ENCODE assay signal across 8 cellular contexts in genomic region chr5:176573564-176574296, GRCh38. TPM values are rescaled to one million over a fixed set of nuclear protein-coding genes. Genes with fewer than 3 reads are reported as not detected.
DNase-seq lines count a peak whose midpoint lies in the region; TF ChIP-seq lines count a peak whose summit lies in the region.

No MANE protein-coding gene starts in this region.

- H3K36me3 ChIP-seq in fibroblast of lung (ENCODE audit: control insufficient read depth, insufficient read depth, low read length), result no peaks in the 10 kb centered on the region
- H3K36me3 ChIP-seq in neuronal stem cell (replicated peaks in 1 of 2; ENCODE audit: control insufficient read depth in 2 of 2, insufficient read depth in 2 of 2, low read length in 2 of 2), result no peaks in the 10 kb centered on the region

- H2BK20ac ChIP-seq in H9 (ENCODE audit: low read depth, low read length, poor library complexity, severe bottlenecking), result no peak overlapping the region

- no peak overlapping the region for H3K4me3 Mint-ChIP-seq in H9
- H3K4me3 Mint-ChIP-seq in activated T-cell treated with anti-CD3 and anti-CD28 coated beads, Interleukin-2, amount 50 U/mL, for 24 hours, result no peak overlapping the region

- no peaks in the 10 kb centered on the region for H3K9me3 Mint-ChIP-seq in H9
- no peaks in the 10 kb centered on the region for H3K9me3 Mint-ChIP-seq in activated T-cell treated with anti-CD3 and anti-CD28 coated beads, Interleukin-2, amount 50 U/mL, for 24 hours

- H3K79me2 ChIP-seq in H9 (ENCODE audit: insufficient read depth, low read length) (no peaks in the 10 kb centered on the region), fibroblast of lung (ENCODE audit: control insufficient read depth, insufficient read depth, low read length) (no peaks in the 10 kb centered on the region)

- H2BK12ac ChIP-seq in H9 (ENCODE audit: insufficient read length, low read depth, low read length) (no peak overlapping the region), neuronal stem cell (ENCODE audit: low read length) (no peak overlapping the region)

- H4K91ac ChIP-seq in H9 (ENCODE audit: insufficient read length, low read depth, low read length), result no peak overlapping the region
- H4K91ac ChIP-seq in neuronal stem cell (ENCODE audit: low read depth, low read length, poor library complexity), result no peak overlapping the region

- no peak overlapping the region for H3K56ac ChIP-seq in H9 (ENCODE audit: insufficient read length, low read depth, low read length)

- H4K8ac ChIP-seq in H9 (replicated peaks; ENCODE audit: insufficient read length, low read depth, low read length) (no peak overlapping the region), neuronal stem cell (ENCODE audit: low read depth, low read length) (no peak overlapping the region)

- no peaks in the 10 kb centered on the region for H4K20me1 ChIP-seq in H9 (ENCODE audit: control insufficient read depth, insufficient read depth, insufficient read length)
- no peaks in the 10 kb centered on the region for H4K20me1 ChIP-seq in fibroblast of lung (ENCODE audit: control insufficient read depth, extremely low read depth, insufficient read depth, low read length)

- H3K18ac ChIP-seq in H9 (ENCODE audit: insufficient read length, low read depth, low read length) (no peak overlapping the region), neuronal stem cell (ENCODE audit: low read length) (peak overlapping the region; percentile 65)

- no peak overlapping the region for H3K4ac ChIP-seq in H9 (ENCODE audit: low read depth, low read length)
- H3K4ac ChIP-seq in neuronal stem cell (ENCODE audit: low read length), result no peak overlapping the region

- WGBS in H9 (ENCODE audit: extremely low coverage, insufficient read length, low lambda C conversion rate), result no CpG with 5 or more reads among the region's 18 CpGs
- WGBS in neuronal stem cell (ENCODE audit: extremely low coverage in 2 of 2, insufficient read length in 2 of 2, insufficient replicate concordance in 1 of 2), 2 donors, result no CpG with 5 or more reads among the region's 18 CpGs

- H2BK120ac ChIP-seq in H9 (ENCODE audit: low read depth, low read length, poor library complexity, severe bottlenecking) (no peak overlapping the region), neuronal stem cell (ENCODE audit: low read depth, low read length) (no peak overlapping the region)

- H2AFZ ChIP-seq in H9 (ENCODE audit: low read length) (no peak overlapping the region), fibroblast of lung (ENCODE audit: low read length) (no peak overlapping the region), neuronal stem cell (ENCODE audit: low read length) (peak overlapping the region; percentile 74)

- no peak overlapping the region for H4K5ac ChIP-seq in H9 (ENCODE audit: insufficient read length, low read depth, low read length)

- no peak overlapping the region for H3K14ac ChIP-seq in H9 (ENCODE audit: insufficient read depth, low read length)
- no peak overlapping the region for H3K14ac ChIP-seq in neuronal stem cell (ENCODE audit: low read length)

- TF ChIP-seq CTCF in H9 (conservative IDR thresholded peaks at IDR 0.05) (peak; percentile 88), fibroblast of lung (conservative IDR thresholded peaks at IDR 0.05 in 1 of 2, IDR thresholded peaks at IDR 0.05 in 1 of 2; ENCODE audit: low read depth in 1 of 2, low read length in 2 of 2) (peak; percentile 86 to 92)

- H2AK5ac ChIP-seq in H9 (ENCODE audit: insufficient read length, low read length), result no peak overlapping the region
- H2AK5ac ChIP-seq in neuronal stem cell (ENCODE audit: low read depth, low read length), result peak overlapping the region; percentile 98

- H3K4me2 ChIP-seq in H9 (ENCODE audit: insufficient read depth, insufficient read length, low read length) (no peak overlapping the region), fibroblast of lung (ENCODE audit: extremely low read depth, insufficient read depth, low read length) (no peak overlapping the region), neuronal stem cell (ENCODE audit: insufficient read depth, low read length, poor library complexity, severe bottlenecking) (no peak overlapping the region)

- H3K4me1 Mint-ChIP-seq in H9, result peaks cover 2 to 12% of the 10 kb centered on the region in 2 experiments; a peak in 3 of 4 replicates
- H3K4me1 Mint-ChIP-seq in activated T-cell treated with anti-CD3 and anti-CD28 coated beads, Interleukin-2, amount 50 U/mL, for 24 hours (ENCODE audit: low read depth), result peaks cover 3% of the 10 kb centered on the region

- H3K36me3 Mint-ChIP-seq in H9 (ENCODE audit: insufficient read depth in 1 of 3, low read depth in 3 of 3), result no peaks in the 10 kb centered on the region
- no peaks in the 10 kb centered on the region for H3K36me3 Mint-ChIP-seq in activated T-cell treated with anti-CD3 and anti-CD28 coated beads, Interleukin-2, amount 50 U/mL, for 24 hours (ENCODE audit: low read depth)

- H3K4me3 ChIP-seq in fibroblast of lung (replicated peaks in 1 of 4; ENCODE audit: control extremely low read depth in 1 of 4, insufficient read depth in 1 of 4, low read depth in 3 of 4, low read length in 4 of 4), result no peak overlapping the region
- no peak overlapping the region for H3K4me3 ChIP-seq in neuronal stem cell (ENCODE audit: low read length in 2 of 2)

- peaks cover 39% of the 10 kb centered on the region for H3K27me3 Mint-ChIP-seq in H9 (ENCODE audit: low read depth)
- H3K27me3 Mint-ChIP-seq in activated T-cell treated with anti-CD3 and anti-CD28 coated beads, Interleukin-2, amount 50 U/mL, for 24 hours, result peaks cover 3% of the 10 kb centered on the region

- H3T11ph ChIP-seq in H9 (ENCODE audit: low read length), result no peak overlapping the region

- H3K23me2 ChIP-seq in H9 (ENCODE audit: insufficient read length, low read depth, low read length, poor library complexity, severe bottlenecking), result no peaks in the 10 kb centered on the region

- H2BK15ac ChIP-seq in H9 (ENCODE audit: low read depth, low read length) (no peak overlapping the region), neuronal stem cell (ENCODE audit: low read length) (peak overlapping the region; percentile 96)

- DNase-seq in DMS79 (lab: John Stamatoyannopoulos, UW) (peak; percentile 3), H9 (peak; percentile 80), NOMO-1 treated with DMSO at 0.1 percent for 48 hours (lab: John Stamatoyannopoulos, UW; ENCODE audit: unreplicated experiment) (peak; percentile 34), fibroblast of lung (ENCODE audit: low read depth in 2 of 2) (peak; percentile 26 to 46), neuronal stem cell (ENCODE audit: low spot score) (peak; percentile 57), stromal cell of bone marrow (ENCODE audit: low read depth) (peak; percentile 8), DMS153 (lab: John Stamatoyannopoulos, UW) (no peak)
- peak; percentile 87 for DNase-seq in activated T-cell treated with anti-CD3 and anti-CD28 coated beads, Interleukin-2, amount 50 U/mL, for 24 hours

- H3K27ac Mint-ChIP-seq in H9, result no peak overlapping the region
- no peak overlapping the region for H3K27ac Mint-ChIP-seq in activated T-cell treated with anti-CD3 and anti-CD28 coated beads, Interleukin-2, amount 50 U/mL, for 24 hours

- H3K9ac ChIP-seq in H9 (ENCODE audit: extremely low read depth, insufficient read length, low read length), result no peak overlapping the region
- H3K9ac ChIP-seq in fibroblast of lung (ENCODE audit: insufficient read depth, low read length), result no peak overlapping the region
- H3K9ac ChIP-seq in neuronal stem cell (ENCODE audit: low read depth, low read length, poor library complexity), result peak overlapping the region; percentile 53

- H3K79me1 ChIP-seq in H9 (ENCODE audit: insufficient read depth, low read depth, low read length, poor library complexity, severe bottlenecking), result no peaks in the 10 kb centered on the region
- no peaks in the 10 kb centered on the region for H3K79me1 ChIP-seq in neuronal stem cell (ENCODE audit: low read depth, low read length)

- no peaks in the 10 kb centered on the region for H3K9me3 ChIP-seq in H9 (ENCODE audit: control insufficient read depth, low read depth, low read length)
- no peaks in the 10 kb centered on the region for H3K9me3 ChIP-seq in fibroblast of lung (ENCODE audit: control insufficient read depth, insufficient read depth, low read depth, low read length)
- no peaks in the 10 kb centered on the region for H3K9me3 ChIP-seq in neuronal stem cell (replicated peaks in 1 of 2; ENCODE audit: control insufficient read depth in 2 of 2, insufficient read depth in 1 of 2, low read depth in 1 of 2, low read length in 2 of 2)

- H3K23ac ChIP-seq in H9 (ENCODE audit: insufficient read length, low read depth, low read length), result no peak overlapping the region
- peak overlapping the region; percentile 80 for H3K23ac ChIP-seq in neuronal stem cell (ENCODE audit: low read depth, low read length, poor library complexity)

- no peak overlapping the region for H3K27ac ChIP-seq in H9 (ENCODE audit: insufficient read length, low read depth, low read length)
- no peak overlapping the region for H3K27ac ChIP-seq in fibroblast of lung (ENCODE audit: insufficient read depth, low read length)
- no peak overlapping the region for H3K27ac ChIP-seq in neuronal stem cell (replicated peaks; ENCODE audit: low read length)

- H3K27me3 ChIP-seq in H9 (ENCODE audit: insufficient read depth, low read length) (no peaks in the 10 kb centered on the region), fibroblast of lung (ENCODE audit: control insufficient read depth, insufficient read depth, low read length) (peaks cover 2% of the 10 kb centered on the region), neuronal stem cell (ENCODE audit: control insufficient read depth in 3 of 3, insufficient read depth in 3 of 3, low read depth in 1 of 3, low read length in 3 of 3) (peaks cover 0 to 6% (median 2%) of the 10 kb centered on the region in 3 experiments)

- H3K4me1 ChIP-seq in H9 (ENCODE audit: insufficient read depth, low read length) (no peaks in the 10 kb centered on the region), fibroblast of lung (ENCODE audit: control insufficient read depth, extremely low read depth, insufficient read depth, low read length) (no peaks in the 10 kb centered on the region), neuronal stem cell (ENCODE audit: control insufficient read depth in 2 of 2, insufficient read depth in 1 of 2, low read depth in 1 of 2, low read length in 2 of 2) (peaks cover 4 to 7% of the 10 kb centered on the region in 2 donors)

- H2BK5ac ChIP-seq in H9 (ENCODE audit: insufficient read length, low read length), result no peak overlapping the region
- H2BK5ac ChIP-seq in neuronal stem cell (ENCODE audit: low read length), result peak overlapping the region; percentile 48

RNA-seq across cellular contexts. Expression of gene CDHR2, which starts 24.6 kb away (rescaled TPM):
- total RNA-seq in H9 (2021) (0.90 TPM in 2 replicates), fibroblast of lung (under 0.01 TPM in 1 of 2 replicates, not detected in the other)
- not detected in 2 replicates for polyA plus RNA-seq in fibroblast of lung
- 0.25 and 0.44 TPM in 2 replicates for polyA plus RNA-seq in fibroblast of lung (2012)
- polyA minus RNA-seq in fibroblast of lung (ENCODE audit: low replicate concordance), result not detected in 2 replicates
- 0.01 TPM for polyA plus RNA-seq in neuronal stem cell (2013, experiment 1 of 2)
- polyA plus RNA-seq in neuronal stem cell (2013, experiment 2 of 2), result 0.01 TPM

RNA-seq across cellular contexts. Expression of gene GPRIN1, which starts 36.2 kb away (rescaled TPM):
- total RNA-seq in H9 (2021) (10.8 and 12.1 TPM in 2 replicates), fibroblast of lung (4.9 and 6.3 TPM in 2 replicates)
- 1.9 and 5.0 TPM in 2 replicates for polyA plus RNA-seq in fibroblast of lung
- polyA plus RNA-seq in fibroblast of lung (2012), result 4.0 and 10.0 TPM in 2 replicates
- polyA minus RNA-seq in fibroblast of lung (ENCODE audit: low replicate concordance), result 2.1 and 12.3 TPM in 2 replicates
- polyA plus RNA-seq in neuronal stem cell (2013, experiment 1 of 2), result 2.5 TPM
- polyA plus RNA-seq in neuronal stem cell (2013, experiment 2 of 2), result 2.3 TPM

RNA-seq across cellular contexts. Expression of gene RNF44, which starts 36.5 kb away (rescaled TPM):
- total RNA-seq in H9 (2021), result 172 and 175 TPM in 2 replicates
- 2.3 and 2.6 TPM in 2 replicates for total RNA-seq in fibroblast of lung
- polyA plus RNA-seq in fibroblast of lung, result 1.4 and 2.4 TPM in 2 replicates
- 4.5 and 5.1 TPM in 2 replicates for polyA plus RNA-seq in fibroblast of lung (2012)
- 3.4 and 5.1 TPM in 2 replicates for polyA minus RNA-seq in fibroblast of lung (ENCODE audit: low replicate concordance)
- 77.9 TPM for polyA plus RNA-seq in neuronal stem cell (2013, experiment 1 of 2)
- polyA plus RNA-seq in neuronal stem cell (2013, experiment 2 of 2), result 78.0 TPM

RNA-seq across cellular contexts. Expression of gene SNCB, which starts 56.6 kb away (rescaled TPM):
- total RNA-seq in H9 (2021) (3.5 and 4.2 TPM in 2 replicates), fibroblast of lung (0.17 TPM in 1 of 2 replicates, not detected in the other)
- 0.22 and 2.3 TPM in 2 replicates for polyA plus RNA-seq in fibroblast of lung
- polyA plus RNA-seq in fibroblast of lung (2012), result 0.17 and 3.5 TPM in 2 replicates
- 1.1 TPM in 1 of 2 replicates, not detected in the other for polyA minus RNA-seq in fibroblast of lung (ENCODE audit: low replicate concordance)
- polyA plus RNA-seq in neuronal stem cell (2013, experiment 1 of 2), result 0.26 TPM
- 0.39 TPM for polyA plus RNA-seq in neuronal stem cell (2013, experiment 2 of 2)

RNA-seq across cellular contexts. Expression of gene EIF4E1B, which starts 56.7 kb away (rescaled TPM):
- total RNA-seq in H9 (2021), result 1.3 and 1.8 TPM in 2 replicates
- not detected in 2 replicates for total RNA-seq in fibroblast of lung
- polyA plus RNA-seq in fibroblast of lung, result not detected in 2 replicates
- not detected in 2 replicates for polyA plus RNA-seq in fibroblast of lung (2012)
- not detected in 2 replicates for polyA minus RNA-seq in fibroblast of lung (ENCODE audit: low replicate concordance)
- 0.01 TPM for polyA plus RNA-seq in neuronal stem cell (2013, experiment 1 of 2)
- 0.03 TPM for polyA plus RNA-seq in neuronal stem cell (2013, experiment 2 of 2)

Comparison
In these comparisons a context has a peak if more than half of its experiments do, and no peak if none do; other contexts are left out.
1. RNA of gene RNF44, which starts 36.5 kb away (total RNA-seq): 172 to 175 TPM in H9; 2.3 to 2.6 TPM in fibroblast of lung; every median in the first group is over 10 times any median in the second.